19 cellular contexts compared by ENCODE assay signal in genomic region chr1:185068362-185068761, GRCh38.
"Had no signal": no experiment of that assay in that cellular context is flagged by ENCODE, and none has a peak within 500 bp of the region (broad histone marks: within the 10 kb centered on the region; RNA-seq: fewer than 3 reads in every experiment).

No MANE protein-coding gene starts in this region.

- H3K36me3 ChIP-seq: cardiac muscle cell, left lung, tibial artery had no signal

- DNase-seq: activated CD4-positive, alpha-beta T cell treated with anti-CD3 and anti-CD28 coated beads, Interleukin-2, amount 50 U/mL, for 48 hours; activated CD8-positive, alpha-beta memory T cell treated with anti-CD3 and anti-CD28 coated beads, Interleukin-2, amount 50 U/mL, for 48 hours; activated effector memory CD4-positive, alpha-beta T cell treated with Interleukin-2 at 50 U/mL for 16 hours; activated naive CD4-positive, alpha-beta T cell treated with anti-CD3 and anti-CD28 coated beads for 36 hours; activated T-cell treated with anti-CD3 and anti-CD28 coated beads, Interleukin-2, amount 50 U/mL, for 48 hours; amygdala; effector CD8-positive, alpha-beta T cell; foreskin fibroblast; kidney; left lung; natural killer cell; stimulated activated CD4-positive, alpha-beta T cell treated with anti-CD3 and anti-CD28 coated beads, Interleukin-4, amount 100 ng/mL, for 24 hours; T-helper 2 cell; tibial artery had no signal

- H3K9me3 ChIP-seq: tibial artery had no signal

- H3K27ac Mint-ChIP-seq: activated naive CD4-positive, alpha-beta T cell treated with anti-CD3 and anti-CD28 coated beads for 36 hours; dendritic cell treated with granulocyte-macrophage colony-stimulating factor and Interleukin-4, amounts not matched to agents 40 ng/mL and 50 ng/mL, for 4 days; mesothelial cell of epicardium; stimulated activated naive CD8-positive, alpha-beta T cell treated with anti-CD3 and anti-CD28 coated beads, Interleukin-15, Interleukin-2, amounts not matched to agents 100 ng/mL and 50 ng/mL, for 24 hours had no signal

- H3K36me3 Mint-ChIP-seq: natural killer cell had no signal

- H3K27me3 Mint-ChIP-seq: dendritic cell treated with granulocyte-macrophage colony-stimulating factor and Interleukin-4, amounts not matched to agents 40 ng/mL and 50 ng/mL, for 4 days; progenitor cell of endocrine pancreas; stimulated activated naive CD8-positive, alpha-beta T cell treated with anti-CD3 and anti-CD28 coated beads, Interleukin-15, Interleukin-2, amounts not matched to agents 100 ng/mL and 50 ng/mL, for 24 hours had no signal

- H3K9me3 Mint-ChIP-seq: dendritic cell treated with granulocyte-macrophage colony-stimulating factor and Interleukin-4, amounts not matched to agents 40 ng/mL and 50 ng/mL, for 4 days; natural killer cell had no signal

- H3K27me3 ChIP-seq: cardiac muscle cell, left lung, tibial artery had no signal

- H3K27ac ChIP-seq: cardiac muscle cell, left lung, tibial artery had no signal

- ATAC-seq: left lung, natural killer cell had no signal

- H3K4me3 Mint-ChIP-seq: activated naive CD4-positive, alpha-beta T cell treated with anti-CD3 and anti-CD28 coated beads for 36 hours; dendritic cell treated with granulocyte-macrophage colony-stimulating factor and Interleukin-4, amounts not matched to agents 40 ng/mL and 50 ng/mL, for 4 days; mesothelial cell of epicardium; natural killer cell; stimulated activated naive CD8-positive, alpha-beta T cell treated with anti-CD3 and anti-CD28 coated beads, Interleukin-15, Interleukin-2, amounts not matched to agents 100 ng/mL and 50 ng/mL, for 24 hours had no signal

- FAIRE-seq: kidney had no signal

- H3K4me3 ChIP-seq: cardiac muscle cell, left lung, tibial artery had no signal
